Comparison of ENCODE assay signal across 11 cellular contexts in genomic region chr3:6467186-6467585, GRCh38.
"Had no signal": no experiment of that assay in that cellular context is flagged by ENCODE, and none has a peak within 500 bp of the region (broad histone marks: within the 10 kb centered on the region; RNA-seq: fewer than 3 reads in every experiment).

No MANE protein-coding gene starts in this region.

- ATAC-seq: GM23338, HCT116 had no signal

- H3K4me3 Mint-ChIP-seq: GM23338, H9, HFFc6 had no signal

- H3K9ac ChIP-seq: GM23248 had no signal

- H3K4me3 ChIP-seq: GM23248, GM23338, HAP-1 had no signal

- H3K4me1 ChIP-seq: HAP-1 had no signal

- H3K9me3 ChIP-seq: HAP-1 had no signal

- H3K27ac Mint-ChIP-seq: GM23338, H9, HFFc6 had no signal

- H3K4me2 ChIP-seq: GM23338 had no signal

- H3K4me1 Mint-ChIP-seq: GM23338, H9 had no signal

- H3K27ac ChIP-seq: GM23248 had no signal

- H3K36me3 ChIP-seq: HAP-1 had no signal

- FAIRE-seq: H1, H54 had no signal

- H3K9me3 Mint-ChIP-seq: H9 had no signal

- H2AFZ ChIP-seq: GM23248, GM23338 had no signal

- DNase-seq: GM23248, GOT3, H7, H9, HCEC 1CT, HFFc6 had no signal
